Comparison of ENCODE assay signal across 8 cellular contexts in the genomic region with DNA sequence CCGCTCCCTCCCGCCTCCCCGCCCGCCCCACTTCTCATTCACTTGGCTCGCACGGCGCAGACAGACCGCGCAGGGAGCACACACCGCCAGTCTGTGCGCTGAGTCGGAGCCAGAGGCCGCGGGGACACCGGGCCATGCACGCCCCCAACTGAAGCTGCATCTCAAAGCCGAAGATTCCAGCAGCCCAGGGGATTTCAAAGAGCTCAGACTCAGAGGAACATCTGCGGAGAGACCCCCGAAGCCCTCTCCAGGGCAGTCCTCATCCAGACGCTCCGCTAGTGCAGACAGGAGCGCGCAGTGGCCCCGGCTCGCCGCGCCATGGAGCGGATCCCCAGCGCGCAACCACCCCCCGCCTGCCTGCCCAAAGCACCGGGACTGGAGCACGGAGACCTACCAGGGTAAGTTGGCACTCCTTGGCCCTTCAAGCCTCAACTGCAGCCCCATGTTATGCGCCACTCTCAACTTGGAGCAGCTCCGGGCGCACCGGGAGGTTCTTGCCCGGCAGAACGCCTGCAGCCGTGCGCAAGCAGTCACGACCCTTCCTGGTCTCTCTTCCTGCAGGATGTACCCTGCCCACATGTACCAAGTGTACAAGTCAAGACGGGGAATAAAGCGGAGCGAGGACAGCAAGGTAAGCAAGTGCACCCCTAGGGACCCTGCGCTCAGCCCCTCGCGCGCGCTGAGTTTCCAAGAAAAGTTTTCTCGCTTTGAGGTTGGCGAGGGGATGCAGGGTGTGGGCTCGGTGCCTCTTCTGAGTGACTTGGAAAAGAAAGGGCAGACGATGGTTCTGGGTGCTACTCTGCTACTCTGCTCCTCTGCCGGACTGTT. TPM values are rescaled to one million over a fixed set of nuclear protein-coding genes. Genes with fewer than 3 reads are reported as not detected.
DNase-seq lines count a peak whose midpoint lies in the region; ATAC-seq, FAIRE-seq and TF ChIP-seq lines count a peak whose summit lies in the region.

A gene (plus strand): TSS at position 37 of the 828 bp plus-strand sequence. CDS start 282 bp downstream, at position 319.

- intact Hi-C loops in kidney (cut with DNase I), result no loop called here

- no peaks in the 10 kb centered on the region for H4K20me1 ChIP-seq in GM23338 (replicated peaks; ENCODE audit: insufficient read depth)

- no peak for TF ChIP-seq CTCF in GM12865 (IDR thresholded peaks at IDR 0.05; ENCODE audit: insufficient read depth, low read depth, low read length, missing control alignments)
- TF ChIP-seq CTCF in GM23338 (conservative IDR thresholded peaks at IDR 0.05; ENCODE audit: low read depth in 2 of 2), result no peak
- TF ChIP-seq CTCF in cardiac fibroblast (IDR thresholded peaks at IDR 0.05; ENCODE audit: low read depth, low read length), result no peak
- no peak for TF ChIP-seq CTCF in kidney (IDR thresholded peaks at IDR 0.05; ENCODE audit: borderline replicate concordance, extremely low read depth, insufficient read depth)

- peaks cover 26% of the 10 kb centered on the region for H3K4me1 Mint-ChIP-seq in GM23338
- H3K4me1 Mint-ChIP-seq in stimulated activated naive B cell treated with anti-CD40 and anti-IgM and Interleukin-4, amounts not matched to agents 10 μg/mL and 1 μg/mL and 100 μg/mL, for 72 hours, result peaks cover 35 to 55% of the 10 kb centered on the region in 2 donors

- H3K9me2 ChIP-seq in GM23338 (ENCODE audit: insufficient read depth), result no peaks in the 10 kb centered on the region

- H2AFZ ChIP-seq in GM23338, result peak within 1 kb of the TSS; percentile 99

- H3K27ac ChIP-seq in GM23338 (ENCODE audit: low read depth) (no peak within 1 kb of the TSS), kidney (ENCODE audit: low read depth in 2 of 2, low read length in 2 of 2) (peak within 1 kb of the TSS; percentile 100)

- H3K4me3 ChIP-seq in GM12865 (ENCODE audit: low read depth, low read length), result peak within 1 kb of the TSS; percentile 84
- peak within 1 kb of the TSS; percentile 91 for H3K4me3 ChIP-seq in GM23338
- H3K4me3 ChIP-seq in cardiac fibroblast (replicated peaks in 1 of 2; ENCODE audit: low read depth in 2 of 2, low read length in 2 of 2), result peak within 1 kb of the TSS; percentile 99 to 100
- H3K4me3 ChIP-seq in kidney (ENCODE audit: low read length in 2 of 2), result peak within 1 kb of the TSS; percentile 88 to 98

- H3F3A ChIP-seq in GM23338 (replicated peaks; ENCODE audit: low read depth), result peaks cover 18% of the 10 kb centered on the region

- ATAC-seq in GM23338 (peak; percentile 41), HG02852 (IDR thresholded peaks at IDR 0.05; ENCODE audit: unreplicated experiment) (no peak)
- peak; percentile 10 to 11 for ATAC-seq in stimulated activated naive B cell treated with anti-CD40 and anti-IgM and Interleukin-4, amounts not matched to agents 10 μg/mL and 1 μg/mL and 100 μg/mL, for 72 hours (replicated peaks)

- peak within 1 kb of the TSS; percentile 99 for H3K4me2 ChIP-seq in GM23338

- H3K36me3 ChIP-seq in GM23338 (ENCODE audit: insufficient read depth), result no peaks in the 10 kb centered on the region
- peaks cover 21 to 40% of the 10 kb centered on the region in 2 donors for H3K36me3 ChIP-seq in kidney (ENCODE audit: control insufficient read depth in 1 of 2, insufficient read depth in 2 of 2, low read length in 2 of 2)

- H3K27me3 ChIP-seq in GM23338 (ENCODE audit: insufficient read depth), result peaks cover 55% of the 10 kb centered on the region

- H3K27me3 Mint-ChIP-seq in GM23338 (ENCODE audit: insufficient read depth, low read depth, poor library complexity), result peaks cover 47% of the 10 kb centered on the region
- H3K27me3 Mint-ChIP-seq in stimulated activated naive B cell treated with anti-CD40 and anti-IgM and Interleukin-4, amounts not matched to agents 10 μg/mL and 1 μg/mL and 100 μg/mL, for 72 hours, result no peaks in the 10 kb centered on the region

- H3K9me3 ChIP-seq in kidney (ENCODE audit: control insufficient read depth in 1 of 2, low read length in 2 of 2), result no peaks in the 10 kb centered on the region

- H3K9me3 Mint-ChIP-seq in GM23338, result 0 out of 3 replicates have a peak, but pooled peaks cover 5% of the 10 kb centered on the region
- no peaks in the 10 kb centered on the region for H3K9me3 Mint-ChIP-seq in stimulated activated naive B cell treated with anti-CD40 and anti-IgM and Interleukin-4, amounts not matched to agents 10 μg/mL and 1 μg/mL and 100 μg/mL, for 72 hours

- no peak for FAIRE-seq in kidney (lab: Jason Lieb, UNC)

- peaks cover 4% of the 10 kb centered on the region; the same call in 2 of the 3 replicates for H3K36me3 Mint-ChIP-seq in GM23338 (ENCODE audit: low read depth)
- H3K36me3 Mint-ChIP-seq in stimulated activated naive B cell treated with anti-CD40 and anti-IgM and Interleukin-4, amounts not matched to agents 10 μg/mL and 1 μg/mL and 100 μg/mL, for 72 hours, result peaks cover 49 to 56% of the 10 kb centered on the region in 2 donors

- H3K27ac Mint-ChIP-seq in GM23338, result no peak within 1 kb of the TSS
- H3K27ac Mint-ChIP-seq in stimulated activated naive B cell treated with anti-CD40 and anti-IgM and Interleukin-4, amounts not matched to agents 10 μg/mL and 1 μg/mL and 100 μg/mL, for 72 hours, result peak within 1 kb of the TSS; percentile 99

- peak within 1 kb of the TSS; percentile 88 for H3K4me3 Mint-ChIP-seq in GM23338
- H3K4me3 Mint-ChIP-seq in stimulated activated naive B cell treated with anti-CD40 and anti-IgM and Interleukin-4, amounts not matched to agents 10 μg/mL and 1 μg/mL and 100 μg/mL, for 72 hours, result peak within 1 kb of the TSS; percentile 85 to 92

- peak; percentile 51 for DNase-seq in GM12865 (ENCODE audit: low read depth)
- DNase-seq in GM23338 (ENCODE audit: low spot score), result peak; percentile 72
- DNase-seq in NCI-H526 treated with DMSO at 0.1 percent for 48 hours (lab: John Stamatoyannopoulos, UW), result peak; percentile 68
- DNase-seq in cardiac fibroblast (ENCODE audit: low read depth in 2 of 2), result no peak
- no peak for DNase-seq in kidney
- DNase-seq in stimulated activated naive B cell treated with anti-CD40 and anti-IgM and Interleukin-4, amounts not matched to agents 10 μg/mL and 1 μg/mL and 100 μg/mL, for 72 hours, result no peak
- DNase-seq in NCI-H226, result no peak

- peak within 1 kb of the TSS; percentile 97 to 99 for H3K9ac ChIP-seq in kidney (ENCODE audit: low read length in 2 of 2)

- H3K79me2 ChIP-seq in GM23338 (replicated peaks; ENCODE audit: insufficient read depth), result no peaks in the 10 kb centered on the region

- H3K4me1 ChIP-seq in GM23338 (ENCODE audit: insufficient read depth) (peaks cover 19% of the 10 kb centered on the region), kidney (ENCODE audit: control insufficient read depth in 1 of 2, insufficient read depth in 1 of 2, low read depth in 1 of 2, low read length in 2 of 2) (peaks cover 15 to 30% of the 10 kb centered on the region in 2 donors)

TF ChIP-seq in GM23338, 12 proteins besides CTCF, POLR2A, EP300 and RAD21:
- TF ChIP-seq ZNF331 (CRISPR knock-in tag; IDR thresholded peaks at IDR 0.05; ENCODE audit: low read depth) (no peak), EZH2phosphoT487 (IDR thresholded peaks at IDR 0.05; ENCODE audit: unreplicated experiment) (peak; percentile 12), POLR2AphosphoS5 (IDR thresholded peaks at IDR 0.05; ENCODE audit: low read depth) (0 out of 2 replicates have a peak, but pooled peaks have one; percentile 30), EZH2 (IDR thresholded peaks at IDR 0.05; ENCODE audit: low read depth, unreplicated experiment) (no peak)
- TF ChIP-seq, protein P1, sequence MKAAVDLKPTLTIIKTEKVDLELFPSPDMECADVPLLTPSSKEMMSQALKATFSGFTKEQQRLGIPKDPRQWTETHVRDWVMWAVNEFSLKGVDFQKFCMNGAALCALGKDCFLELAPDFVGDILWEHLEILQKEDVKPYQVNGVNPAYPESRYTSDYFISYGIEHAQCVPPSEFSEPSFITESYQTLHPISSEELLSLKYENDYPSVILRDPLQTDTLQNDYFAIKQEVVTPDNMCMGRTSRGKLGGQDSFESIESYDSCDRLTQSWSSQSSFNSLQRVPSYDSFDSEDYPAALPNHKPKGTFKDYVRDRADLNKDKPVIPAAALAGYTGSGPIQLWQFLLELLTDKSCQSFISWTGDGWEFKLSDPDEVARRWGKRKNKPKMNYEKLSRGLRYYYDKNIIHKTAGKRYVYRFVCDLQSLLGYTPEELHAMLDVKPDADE (IDR thresholded peaks at IDR 0.05), result no peak

RNA-seq across cellular contexts. Expression of the gene that starts here (rescaled TPM):
- total RNA-seq in GM23338 (2014; rRNA removed; shearing (Covaris generic)), result 1.7 and 2.2 TPM in 2 replicates
- polyA plus RNA-seq in GM23338 (2016; fragmentation: Nextera tagmentation; extraction: Ambion mirVana) (1.7 and 2.0 TPM in 2 replicates), kidney (ENCODE audit: insufficient read depth, low read depth, low replicate concordance) (39.4 TPM)
- total RNA-seq in kidney, result 147 TPM

Comparison
In these comparisons a context has a peak if more than half of its experiments do, and no peak if none do; other contexts are left out.
1. RNA of the gene that starts here (total RNA-seq): 147 TPM in kidney (single experiment); 1.7 to 2.2 TPM in GM23338; every median in the first group is over 10 times any median in the second.
2. RNA of the gene that starts here (polyA plus RNA-seq): 39.4 TPM in kidney (single experiment); 1.7 to 2.0 TPM in GM23338; every median in the first group is over 10 times any median in the second.
3. DNase-seq: peak in GM12865 (single experiment), GM23338 (single experiment) and NCI-H526 treated with DMSO at 0.1 percent for 48 hours (single experiment); none in cardiac fibroblast (0 of 2), kidney (single experiment), stimulated activated naive B cell treated with anti-CD40 and anti-IgM and Interleukin-4, amounts not matched to agents 10 μg/mL and 1 μg/mL and 100 μg/mL, for 72 hours (single experiment) and NCI-H226 (single experiment).
4. Peak in every context shown above with its lines, with median percentiles within 50 percentile points of each other: H3K4me3 ChIP-seq.